In the genomic region with DNA sequence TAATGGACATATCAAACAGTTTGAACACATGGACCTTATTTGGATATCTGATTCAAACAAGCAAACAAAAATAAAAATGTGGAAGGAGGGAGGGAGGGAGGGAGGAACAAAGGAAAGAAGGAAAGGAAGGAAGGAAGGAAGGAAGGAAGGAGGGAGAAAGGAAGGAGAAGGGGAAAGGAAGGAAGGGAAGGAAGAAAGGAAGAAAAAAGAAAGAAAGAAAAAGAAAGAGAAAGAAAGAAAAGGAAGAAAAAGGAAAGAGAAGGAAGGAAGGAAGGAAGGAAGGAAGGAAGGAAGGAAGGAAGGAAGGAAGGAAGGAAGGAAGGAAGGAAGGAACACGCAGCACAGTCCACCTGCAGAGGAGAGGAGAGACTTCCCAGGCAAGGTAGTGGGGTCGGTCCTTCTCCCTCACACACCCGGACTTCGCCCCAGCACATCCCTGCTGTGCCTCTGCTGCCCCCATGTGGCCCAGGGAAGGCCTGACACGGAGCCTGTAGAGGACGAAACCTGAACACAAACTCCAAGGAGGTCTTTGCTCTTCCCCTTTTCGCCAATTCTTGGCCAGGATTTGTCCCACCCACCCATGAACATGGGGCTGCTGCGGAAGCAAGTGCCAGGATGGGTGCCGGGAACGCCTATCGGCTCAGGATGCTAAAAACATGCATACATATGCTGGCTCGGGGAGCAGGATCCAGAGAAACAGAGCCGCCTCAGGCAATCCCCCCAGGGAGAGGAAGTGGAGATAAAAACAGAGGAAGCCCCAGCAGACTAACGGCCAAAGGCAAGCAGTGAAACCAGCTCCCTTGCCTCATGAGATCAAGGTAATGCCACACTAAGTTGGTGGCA, we compare ENCODE assay signal across 8 cellular contexts.
DNase-seq lines count a peak whose midpoint lies in the region; TF ChIP-seq lines count a peak whose summit lies in the region.

No MANE protein-coding gene starts in this region.

- peaks cover 41 to 42% of the 10 kb centered on the region in 2 donors for H3K36me3 ChIP-seq in muscle layer of duodenum (ENCODE audit: control insufficient read depth in 1 of 2, insufficient read depth in 2 of 2, low read length in 2 of 2)

- DNase-seq in CMK (ENCODE audit: low read depth) (peak; percentile 49), GM20000 (ENCODE audit: low spot score) (peak; percentile 76), HL-60 (ENCODE audit: low read depth in 1 of 2, low spot score in 1 of 2) (peak; percentile 54 to 87), NOMO-1 treated with dmso at 0.1 percent for 144 hours (lab: John Stamatoyannopoulos, UW; ENCODE audit: unreplicated experiment) (peak; percentile 57), epithelial cell of esophagus (ENCODE audit: low read depth) (peak; percentile 70)
- peak; percentile 33 for DNase-seq in activated CD8-positive, alpha-beta memory T cell treated with anti-CD3 and anti-CD28 coated beads, Interleukin-2, amount 50 U/mL, for 24 hours (ENCODE audit: extremely low read depth)
- DNase-seq in stimulated activated CD8-positive, alpha-beta memory T cell treated with anti-CD3 and anti-CD28 coated beads, Interleukin-4, amount 100 ng/mL, for 4 hours (ENCODE audit: low read depth in 2 of 2, low spot score in 1 of 2): peak; percentile 38 to 53

- peaks cover 13 to 21% of the 10 kb centered on the region in 2 donors for H3K4me1 ChIP-seq in muscle layer of duodenum (ENCODE audit: control insufficient read depth in 1 of 2, insufficient read depth in 2 of 2, low read length in 2 of 2)

- no peaks in the 10 kb centered on the region for H3K27me3 ChIP-seq in HL-60 (ENCODE audit: insufficient read depth, poor library complexity, severe bottlenecking)
- H3K27me3 ChIP-seq in muscle layer of duodenum (ENCODE audit: low read depth, low read length): no peaks in the 10 kb centered on the region

- no peaks in the 10 kb centered on the region for H3K9me3 ChIP-seq in muscle layer of duodenum (ENCODE audit: control insufficient read depth in 1 of 2, low read length in 2 of 2)

- H3K4me3 ChIP-seq in HL-60 (replicated peaks; ENCODE audit: insufficient read depth, low read length) (peak overlapping the region; percentile 31), epithelial cell of esophagus (ENCODE audit: low read length) (no peak overlapping the region), muscle layer of duodenum (ENCODE audit: low read depth in 1 of 2, low read length in 2 of 2) (no peak overlapping the region)

- peak; percentile 93 for TF ChIP-seq CTCF in GM20000 (IDR thresholded peaks at IDR 0.05; ENCODE audit: extremely low read depth, missing control alignments)
- TF ChIP-seq CTCF in HL-60 (IDR thresholded peaks at IDR 0.05; ENCODE audit: insufficient read depth, low read length): peak; percentile 95
- peak; percentile 96 for TF ChIP-seq CTCF in epithelial cell of esophagus (IDR thresholded peaks at IDR 0.05; ENCODE audit: insufficient read depth, low read depth, low read length, missing control alignments)

- H3K27ac ChIP-seq in HL-60 (replicated peaks) (peak overlapping the region; percentile 71), muscle layer of duodenum (ENCODE audit: low read length) (peak overlapping the region; percentile 11)
